ENCODE assay signal across 11 cellular contexts in genomic region chr9:121884057-121884512, GRCh38.
DNase-seq lines count a peak whose midpoint lies in the region; ATAC-seq and FAIRE-seq lines count a peak whose summit lies in the region.
"Had no signal": no experiment of that assay in that cellular context is flagged by ENCODE, and none has a peak within 500 bp of the region (broad histone marks: within the 10 kb centered on the region; RNA-seq: fewer than 3 reads in every experiment).

No MANE protein-coding gene starts in this region.

- H2BK5ac ChIP-seq in neuronal stem cell (ENCODE audit: low read length): no peak overlapping the region

- H3K14ac ChIP-seq in neuronal stem cell (ENCODE audit: low read length): no peak overlapping the region

- H3K18ac ChIP-seq in neuronal stem cell (ENCODE audit: low read length): no peak overlapping the region

- no peak overlapping the region for H2BK12ac ChIP-seq in neuronal stem cell (ENCODE audit: low read length)

- H3K4me3 ChIP-seq in neuronal stem cell (ENCODE audit: low read length in 2 of 2) (peak overlapping the region in 1 of 2 donors; percentile 14), GM23248 (no peak overlapping the region)

- in situ Hi-C loops in G401 (cut with HindIII; ENCODE audit: low sequenced_read_pairs): no loop called here
- in situ Hi-C loops in GM23248 (cut with MboI): no loop called here

- H2AFZ ChIP-seq in neuronal stem cell (ENCODE audit: low read length): no peak overlapping the region
- H2AFZ ChIP-seq in GM23248: no peak overlapping the region

- H3K27me3 ChIP-seq in neuronal stem cell (ENCODE audit: control insufficient read depth in 3 of 3, insufficient read depth in 3 of 3, low read depth in 1 of 3, low read length in 3 of 3) (peaks cover 0 to 83% (median 0%) of the 10 kb centered on the region in 3 experiments), GM23248 (replicated peaks; ENCODE audit: insufficient read depth) (no peaks in the 10 kb centered on the region)

- no peak overlapping the region for H4K8ac ChIP-seq in neuronal stem cell (ENCODE audit: low read depth, low read length)

- H4K20me1 ChIP-seq in GM23248 (ENCODE audit: insufficient read depth): no peaks in the 10 kb centered on the region

- H3K23ac ChIP-seq in neuronal stem cell (ENCODE audit: low read depth, low read length, poor library complexity): no peak overlapping the region

- intact Hi-C loops in left colon (cut with DNase I, micrococcal nuclease): no loop called here

- peaks cover 14% of the 10 kb centered on the region; the same call in 1 of the 2 replicates for H3F3A ChIP-seq in GM23248 (ENCODE audit: insufficient read depth)

- no peaks in the 10 kb centered on the region for H3K79me2 ChIP-seq in GM23248 (ENCODE audit: insufficient read depth)

- no peak for ATAC-seq in left colon

- no peaks in the 10 kb centered on the region for H3K79me1 ChIP-seq in neuronal stem cell (ENCODE audit: low read depth, low read length)

- peak overlapping the region; percentile 41 for H3K4me2 ChIP-seq in neuronal stem cell (ENCODE audit: insufficient read depth, low read length, poor library complexity, severe bottlenecking)
- H3K4me2 ChIP-seq in GM23248 (ENCODE audit: unreplicated experiment): no peak overlapping the region

- H2BK15ac ChIP-seq in neuronal stem cell (ENCODE audit: low read length): no peak overlapping the region

- no peak overlapping the region for H2AK5ac ChIP-seq in neuronal stem cell (ENCODE audit: low read depth, low read length)

- H3K9ac ChIP-seq in neuronal stem cell (ENCODE audit: low read depth, low read length, poor library complexity): no peak overlapping the region
- no peak overlapping the region for H3K9ac ChIP-seq in GM23248

- H3K9me3 ChIP-seq in neuronal stem cell (replicated peaks in 1 of 2; ENCODE audit: control insufficient read depth in 2 of 2, insufficient read depth in 1 of 2, low read depth in 1 of 2, low read length in 2 of 2) (no peaks in the 10 kb centered on the region), GM23248 (ENCODE audit: low read depth) (no peaks in the 10 kb centered on the region)

- H3K27ac ChIP-seq in neuronal stem cell (replicated peaks; ENCODE audit: low read length): peak overlapping the region; percentile 20
- H3K27ac ChIP-seq in GM23248: no peak overlapping the region

- H3K36me3 ChIP-seq in neuronal stem cell (replicated peaks in 1 of 2; ENCODE audit: control insufficient read depth in 2 of 2, insufficient read depth in 2 of 2, low read length in 2 of 2) (no peaks in the 10 kb centered on the region), GM23248 (ENCODE audit: low read depth) (no peaks in the 10 kb centered on the region)

- H3K4ac ChIP-seq in neuronal stem cell (ENCODE audit: low read length): no peak overlapping the region

- H4K91ac ChIP-seq in neuronal stem cell (ENCODE audit: low read depth, low read length, poor library complexity): no peak overlapping the region

- peak; percentile 77 for DNase-seq in G401 (ENCODE audit: low spot score)
- peak; percentile 67 for DNase-seq in SK-N-DZ (ENCODE audit: low spot score)
- peak; percentile 37 to 48 for DNase-seq in frontal cortex (ENCODE audit: low spot score in 2 of 2)
- peak; percentile 87 for DNase-seq in neuronal stem cell (ENCODE audit: low spot score)
- no peak for DNase-seq in AG20443 (ENCODE audit: low spot score)
- no peak for DNase-seq in left colon
- no peak for DNase-seq in NCI-H510A (lab: John Stamatoyannopoulos, UW)
- DNase-seq in GM23248: no peak
- DNase-seq: activated CD4-positive, alpha-beta memory T cell treated with anti-CD3 and anti-CD28 coated beads for 36 hours; activated naive CD4-positive, alpha-beta T cell treated with anti-CD3 and anti-CD28 coated beads for 36 hours; NCI-H1048 had no signal

- H3K4me1 ChIP-seq in neuronal stem cell (ENCODE audit: control insufficient read depth in 2 of 2, insufficient read depth in 1 of 2, low read depth in 1 of 2, low read length in 2 of 2) (peaks cover 23 to 58% of the 10 kb centered on the region in 2 donors), GM23248 (ENCODE audit: insufficient read depth) (peaks cover 21% of the 10 kb centered on the region)

- no peak for FAIRE-seq in frontal cortex (lab: Jason Lieb, UNC)

- H3K9me2 ChIP-seq in GM23248 (ENCODE audit: insufficient read depth): no peaks in the 10 kb centered on the region

- H2BK120ac ChIP-seq in neuronal stem cell (ENCODE audit: low read depth, low read length): no peak overlapping the region

- WGBS in neuronal stem cell (ENCODE audit: extremely low coverage in 2 of 2, insufficient read length in 2 of 2, insufficient replicate concordance in 1 of 2), 2 donors: no CpG with 5 or more reads among the region's 12 CpGs
- WGBS in GM23248 (ENCODE audit: low coverage in 1 of 2, low lambda C conversion rate in 2 of 2, missing lambda C conversion rate in 2 of 2), 2 experiments: 85 to 86% methylated on average over 11 to 12 of the region's 12 CpGs

Comparison
In these comparisons a context has a peak if more than half of its experiments do, and no peak if none do; other contexts are left out.
1. DNase-seq: peak in G401 (single experiment), SK-N-DZ (single experiment), frontal cortex (2 of 2) and neuronal stem cell (single experiment); none in AG20443 (single experiment), left colon (0 of 2), NCI-H510A (single experiment) and GM23248 (single experiment).